ENCODE assay signal across 19 cellular contexts in genomic region chr11:26904114-26904513, GRCh38.
DNase-seq lines count a peak whose midpoint lies in the region; FAIRE-seq and TF ChIP-seq lines count a peak whose summit lies in the region.
"Had no signal": no experiment of that assay in that cellular context is flagged by ENCODE, and none has a peak within 500 bp of the region (broad histone marks: within the 10 kb centered on the region; RNA-seq: fewer than 3 reads in every experiment).

No MANE protein-coding gene starts in this region.

- peaks cover 3% of the 10 kb centered on the region for H3K9me3 Mint-ChIP-seq in nephron
- peaks cover 1% of the 10 kb centered on the region for H3K9me3 Mint-ChIP-seq in activated naive CD8-positive, alpha-beta T cell treated with anti-CD3 and anti-CD28 coated beads for 36 hours

- no peaks in the 10 kb centered on the region for H3K36me3 ChIP-seq in kidney (ENCODE audit: control insufficient read depth in 1 of 2, insufficient read depth in 2 of 2, low read length in 2 of 2)
- H3K36me3 ChIP-seq: BLaER1 treated with 17β-estradiol and CSF1 and Interleukin-3, amounts not matched to agents 10 nM and 100 nM; SJCRH30 had no signal

- H3K4me3 ChIP-seq in kidney (ENCODE audit: low read length in 2 of 2), result no peak overlapping the region
- H3K4me3 ChIP-seq: BLaER1 treated with 17β-estradiol and CSF1 and Interleukin-3, amounts not matched to agents 10 nM and 100 nM; PC-9; SJCRH30 had no signal

- peaks cover 45% of the 10 kb centered on the region for H3K4me1 Mint-ChIP-seq in nephron
- no peaks in the 10 kb centered on the region for H3K4me1 Mint-ChIP-seq in activated naive CD8-positive, alpha-beta T cell treated with anti-CD3 and anti-CD28 coated beads for 36 hours

- no peaks in the 10 kb centered on the region for H3K4me1 ChIP-seq in kidney (ENCODE audit: control insufficient read depth in 1 of 2, insufficient read depth in 1 of 2, low read depth in 1 of 2, low read length in 2 of 2)
- H3K4me1 ChIP-seq: BLaER1 treated with 17β-estradiol and CSF1 and Interleukin-3, amounts not matched to agents 10 nM and 100 nM; SJCRH30 had no signal

- peak; percentile 7 for DNase-seq in G401 (ENCODE audit: low spot score)
- peak; percentile 0 for DNase-seq in NCI-H82 treated with DMSO at 0.1 percent for 48 hours (lab: John Stamatoyannopoulos, UW; ENCODE audit: unreplicated experiment)
- no peak for DNase-seq in activated naive CD8-positive, alpha-beta T cell treated with anti-CD3 and anti-CD28 coated beads for 36 hours
- DNase-seq in NCI-H748 treated with DMSO at 0.1 percent for 48 hours (lab: John Stamatoyannopoulos, UW), result no peak
- no peak for DNase-seq in NCI-H1105 (lab: John Stamatoyannopoulos, UW)
- no peak for DNase-seq in kidney
- DNase-seq: DMS153, NCI-H1436 treated with DMSO at 0.1 percent for 48 hours, NCI-H2081 treated with DMSO at 0.1 percent for 48 hours, NCI-H2227 treated with DMSO at 0.1 percent for 48 hours, NCI-H524 treated with DMSO at 0.1 percent for 48 hours, PC-9 had no signal

- intact Hi-C loops in kidney (cut with DNase I), result no loop called here

- peak overlapping the region; percentile 14 for H3K27ac ChIP-seq in cingulate gyrus (ENCODE audit: low read depth, low read length)
- no peak overlapping the region for H3K27ac ChIP-seq in kidney (ENCODE audit: low read depth in 2 of 2, low read length in 2 of 2)
- H3K27ac ChIP-seq: BLaER1 treated with 17β-estradiol and CSF1 and Interleukin-3, amounts not matched to agents 10 nM and 100 nM; KMS-11; PC-9; SJCRH30 had no signal

- H3K27me3 Mint-ChIP-seq in nephron (ENCODE audit: low read depth), result no peaks in the 10 kb centered on the region
- H3K27me3 Mint-ChIP-seq in activated naive CD8-positive, alpha-beta T cell treated with anti-CD3 and anti-CD28 coated beads for 36 hours, result no peaks in the 10 kb centered on the region

- FAIRE-seq in kidney (lab: Jason Lieb, UNC), result no peak
- FAIRE-seq: A204.1, HepG2 had no signal

- no peak overlapping the region for H3K4me3 Mint-ChIP-seq in nephron
- H3K4me3 Mint-ChIP-seq in activated naive CD8-positive, alpha-beta T cell treated with anti-CD3 and anti-CD28 coated beads for 36 hours, result no peak overlapping the region

- no peaks in the 10 kb centered on the region for H3K36me3 Mint-ChIP-seq in nephron (ENCODE audit: low read depth)
- H3K36me3 Mint-ChIP-seq in activated naive CD8-positive, alpha-beta T cell treated with anti-CD3 and anti-CD28 coated beads for 36 hours, result no peaks in the 10 kb centered on the region

- in situ Hi-C loops in G401 (cut with HindIII; ENCODE audit: low sequenced_read_pairs), result no loop called here

- TF ChIP-seq CTCF in nephron (IDR thresholded peaks at IDR 0.05; ENCODE audit: unreplicated experiment in 3 of 3), result no peak
- no peak for TF ChIP-seq CTCF in kidney (IDR thresholded peaks at IDR 0.05; ENCODE audit: borderline replicate concordance, extremely low read depth, insufficient read depth)

- no peak overlapping the region for H3K9ac ChIP-seq in kidney (ENCODE audit: low read length in 2 of 2)
- H3K9ac ChIP-seq: BLaER1 treated with 17β-estradiol and CSF1 and Interleukin-3, amounts not matched to agents 10 nM and 100 nM; KMS-11 had no signal

- no peaks in the 10 kb centered on the region for H3K9me3 ChIP-seq in kidney (ENCODE audit: control insufficient read depth in 1 of 2, low read length in 2 of 2)
- H3K9me3 ChIP-seq: BLaER1 treated with 17β-estradiol and CSF1 and Interleukin-3, amounts not matched to agents 10 nM and 100 nM; SJCRH30 had no signal

- peak overlapping the region; percentile 2 to 49 (median 8) for H3K27ac Mint-ChIP-seq in nephron
- H3K27ac Mint-ChIP-seq in activated naive CD8-positive, alpha-beta T cell treated with anti-CD3 and anti-CD28 coated beads for 36 hours, result no peak overlapping the region

Comparison
In these comparisons a context has a peak if more than half of its experiments do, and no peak if none do; other contexts are left out.
1. DNase-seq: peak in G401 (single experiment) and NCI-H82 treated with DMSO at 0.1 percent for 48 hours (single experiment); none in activated naive CD8-positive, alpha-beta T cell treated with anti-CD3 and anti-CD28 coated beads for 36 hours (single experiment), NCI-H748 treated with DMSO at 0.1 percent for 48 hours (single experiment), NCI-H1105 (single experiment) and kidney (single experiment).